8 cellular contexts compared by ENCODE assay signal in genomic region chr11:77407613-77408012, GRCh38.
A peak's percentile ranks its signal among the peaks of the same experiment; 100 is the strongest.
DNase-seq lines count a peak whose midpoint lies in the region; ATAC-seq and TF ChIP-seq lines count a peak whose summit lies in the region.

No MANE protein-coding gene starts in this region.

- H3K27ac ChIP-seq in adrenal gland, result peak overlapping the region in 1 of 5 donors; percentile 19
- no peak overlapping the region for H3K27ac ChIP-seq in liver (ENCODE audit: low read depth in 1 of 2, low read length in 2 of 2)

- peak overlapping the region; percentile 54 to 83 (median 81) for H3K27ac Mint-ChIP-seq in CD14-positive monocyte

- peak; percentile 23 to 25 for TF ChIP-seq RAD21 in liver (IDR thresholded peaks at IDR 0.05)

- H3K4me1 ChIP-seq in adrenal gland (replicated peaks in 1 of 2), result peaks cover 5 to 26% of the 10 kb centered on the region in 2 donors
- H3K4me1 ChIP-seq in liver (ENCODE audit: control insufficient read depth in 4 of 4, insufficient read depth in 4 of 4, low read length in 3 of 4), result peaks cover 0 to 21% (median 11%) of the 10 kb centered on the region in 4 donors

- H3K36me3 ChIP-seq in adrenal gland (replicated peaks in 1 of 2), result no peaks in the 10 kb centered on the region
- H3K36me3 ChIP-seq in liver (ENCODE audit: control insufficient read depth in 4 of 4, insufficient read depth in 3 of 4, low read depth in 1 of 4, low read length in 3 of 4), result no peaks in the 10 kb centered on the region

- H3K27me3 ChIP-seq in adrenal gland, result no peaks in the 10 kb centered on the region
- no peaks in the 10 kb centered on the region for H3K27me3 ChIP-seq in liver (ENCODE audit: control insufficient read depth in 4 of 4, insufficient read depth in 4 of 4, low read length in 3 of 4)

- H3K9me3 ChIP-seq in adrenal gland (replicated peaks in 1 of 3), result no peaks in the 10 kb centered on the region
- no peaks in the 10 kb centered on the region for H3K9me3 ChIP-seq in liver (ENCODE audit: control insufficient read depth in 4 of 4, low read length in 3 of 4)

- TF ChIP-seq CTCF in CD14-positive monocyte (IDR thresholded peaks at IDR 0.05), result no peak
- TF ChIP-seq CTCF in adrenal gland (IDR thresholded peaks at IDR 0.05), result no peak
- TF ChIP-seq CTCF in liver (IDR thresholded peaks at IDR 0.05; ENCODE audit: low read depth, low read length, missing input control), result no peak

- DNase-seq in CD14-positive monocyte (ENCODE audit: low spot score) (no peak), M059J (ENCODE audit: low read depth) (peak; percentile 94), adrenal gland (peak; percentile 69 to 88 (median 82)), GM19238 (ENCODE audit: insufficient read length, low spot score) (no peak), NCI-H1417 treated with DMSO at 0.1 percent for 48 hours (lab: John Stamatoyannopoulos, UW) (no peak), cortex of kidney (lab: John Stamatoyannopoulos, UW) (no peak)

- WGBS in adrenal gland, 4 donors, result 9 to 21% (median 16%) methylated on average over 4 of the region's 4 CpGs
- 18% methylated on average over 4 of the region's 4 CpGs for WGBS in liver

- ATAC-seq in GM18870 (IDR thresholded peaks at IDR 0.05; ENCODE audit: unreplicated experiment), result no peak

- peaks cover 0 to 15% of the 10 kb centered on the region in 2 donors for H3K36me3 Mint-ChIP-seq in CD14-positive monocyte

- H3K9ac ChIP-seq in liver (ENCODE audit: low read depth in 1 of 2, low read length in 2 of 2), result no peak overlapping the region

- TF ChIP-seq POLR2A in adrenal gland (IDR thresholded peaks at IDR 0.05), result no peak

- no peak overlapping the region for H3K4me3 Mint-ChIP-seq in CD14-positive monocyte

- H3K4me3 ChIP-seq in adrenal gland, result no peak overlapping the region
- no peak overlapping the region for H3K4me3 ChIP-seq in liver (ENCODE audit: low read depth in 1 of 3, low read length in 3 of 3)

- no peaks in the 10 kb centered on the region for H3K9me3 Mint-ChIP-seq in CD14-positive monocyte

- peaks cover 67% of the 10 kb centered on the region for H3K4me1 Mint-ChIP-seq in CD14-positive monocyte

- intact Hi-C loops in CD14-positive monocyte (cut with micrococcal nuclease), result loop anchor here (10.0 kb wide), 2 partner anchors 47 to 137 kb away; no protein-coding TSS in a partner anchor
- intact Hi-C loops in adrenal gland (cut with DNase I), result no loop called here

- no peaks in the 10 kb centered on the region for H3K27me3 Mint-ChIP-seq in CD14-positive monocyte (ENCODE audit: low read depth in 3 of 3)

TF ChIP-seq in liver, 16 proteins besides CTCF, POLR2A, EP300 and RAD21:
- TF ChIP-seq EGR1 (IDR thresholded peaks at IDR 0.05; ENCODE audit: low read depth in 2 of 2) (no peak), HNF4A (conservative IDR thresholded peaks at IDR 0.05) (peak; percentile 69 to 72), MAX (IDR thresholded peaks at IDR 0.05) (peak; percentile 25), RXRA (IDR thresholded peaks at IDR 0.05) (peak; percentile 47 to 49), NR2F2 (IDR thresholded peaks at IDR 0.05) (no peak), TAF1 (conservative IDR thresholded peaks at IDR 0.05) (no peak), HNF4G (IDR thresholded peaks at IDR 0.05) (no peak), FOXA2 (IDR thresholded peaks at IDR 0.05) (no peak), FOXA1 (IDR thresholded peaks at IDR 0.05) (no peak), YY1 (IDR thresholded peaks at IDR 0.05) (peak; percentile 22), ATF3 (IDR thresholded peaks at IDR 0.05) (no peak), JUND (IDR thresholded peaks at IDR 0.05) (peak; percentile 61 to 66), GABPA (IDR thresholded peaks at IDR 0.05 in 1 of 2, conservative IDR thresholded peaks at IDR 0.05 in 1 of 2) (no peak), SP1 (IDR thresholded peaks at IDR 0.05) (peak; percentile 36)

Comparison
In these comparisons a context has a peak if more than half of its experiments do, and no peak if none do; other contexts are left out.
1. DNase-seq: peak in M059J (single experiment) and adrenal gland (7 of 7); none in CD14-positive monocyte (single experiment), GM19238 (single experiment), NCI-H1417 treated with DMSO at 0.1 percent for 48 hours (single experiment) and cortex of kidney (single experiment).
2. intact Hi-C loops: an anchor here in CD14-positive monocyte (10.0 kb wide); none called in adrenal gland.